In genomic region chr2:64624862-64625261, GRCh38 we compare ENCODE assay signal across 19 cellular contexts. TPM values are rescaled to one million over a fixed set of nuclear protein-coding genes. Genes with fewer than 3 reads are reported as not detected.
DNase-seq lines count a peak whose midpoint lies in the region; ATAC-seq and TF ChIP-seq lines count a peak whose summit lies in the region.
"Had no signal": no experiment of that assay in that cellular context is flagged by ENCODE, and none has a peak within 500 bp of the region (broad histone marks: within the 10 kb centered on the region; RNA-seq: fewer than 3 reads in every experiment).

No MANE protein-coding gene starts in this region.

- no peak overlapping the region for H3K23ac ChIP-seq in mesendoderm (ENCODE audit: low read length)

- no peaks in the 10 kb centered on the region for H3K79me2 ChIP-seq in mesendoderm (ENCODE audit: control insufficient read depth, insufficient read depth, low read length)

- no peak overlapping the region for H3K27ac ChIP-seq in coronary artery
- H3K27ac ChIP-seq in mesendoderm (ENCODE audit: low read depth, low read length), result no peak overlapping the region
- no peak overlapping the region for H3K27ac ChIP-seq in sigmoid colon
- H3K27ac ChIP-seq: 22Rv1, A549, C4-2B had no signal

- H3K9ac ChIP-seq in mesendoderm (ENCODE audit: low read length), result no peak overlapping the region

- H3K79me1 ChIP-seq in mesendoderm (ENCODE audit: low read length), result no peaks in the 10 kb centered on the region

- H2BK5ac ChIP-seq in mesendoderm (ENCODE audit: low read length), result no peak overlapping the region

- H3K4me3 ChIP-seq in coronary artery, result no peak overlapping the region
- H3K4me3 ChIP-seq in mesendoderm (ENCODE audit: low read length), result no peak overlapping the region
- no peak overlapping the region for H3K4me3 ChIP-seq in sigmoid colon
- H3K4me3 ChIP-seq: A549 had no signal

- no peak overlapping the region for H4K8ac ChIP-seq in mesendoderm (ENCODE audit: low read depth, low read length)

- H2AK5ac ChIP-seq in mesendoderm (ENCODE audit: low read length), result no peak overlapping the region

- no peak overlapping the region for H3K27ac Mint-ChIP-seq in activated T-cell treated with anti-CD3 and anti-CD28 coated beads, Interleukin-2, amount 50 U/mL, for 24 hours
- H3K27ac Mint-ChIP-seq: CD4-positive, alpha-beta memory T cell; HFFc6 had no signal

- H3K4me2 ChIP-seq in mesendoderm (ENCODE audit: low read length), result no peak overlapping the region
- H3K4me2 ChIP-seq: A549 had no signal

- H3K4me3 Mint-ChIP-seq in activated T-cell treated with anti-CD3 and anti-CD28 coated beads, Interleukin-2, amount 50 U/mL, for 24 hours, result no peak overlapping the region
- H3K4me3 Mint-ChIP-seq: CD4-positive, alpha-beta memory T cell; HFFc6 had no signal

- peak; percentile 21 for DNase-seq in activated T-cell treated with anti-CD3 and anti-CD28 coated beads, Interleukin-2, amount 50 U/mL, for 24 hours
- no peak for DNase-seq in activated T-cell treated with anti-CD3 and anti-CD28 coated beads, Interleukin-2, amount 50 U/mL, for 48 hours
- DNase-seq in coronary artery (ENCODE audit: low spot score) (peak; percentile 29), mesendoderm (no peak), sigmoid colon (peak; percentile 32), left lobe of liver (ENCODE audit: low spot score) (no peak), superior temporal gyrus (ENCODE audit: extremely low spot score) (no peak)
- DNase-seq: AML-193; CD4-positive, alpha-beta memory T cell; DMS153; DMS79; GDM1; GOT3; HFFc6 had no signal

- no peak overlapping the region for H2BK120ac ChIP-seq in mesendoderm (ENCODE audit: low read depth, low read length)

- H2BK15ac ChIP-seq in mesendoderm (replicated peaks; ENCODE audit: low read depth), result no peak overlapping the region

- no peak overlapping the region for H4K5ac ChIP-seq in mesendoderm (ENCODE audit: low read length)

- H3K4me1 ChIP-seq in mesendoderm (ENCODE audit: control insufficient read depth, low read depth, low read length) (peaks cover 2% of the 10 kb centered on the region), sigmoid colon (peaks cover 0 to 29% (median 25%) of the 10 kb centered on the region in 4 donors)
- H3K4me1 ChIP-seq: A549 had no signal

- H3K9me3 ChIP-seq in sigmoid colon, result no peaks in the 10 kb centered on the region
- H3K9me3 ChIP-seq: A549 had no signal

- TF ChIP-seq CTCF in coronary artery (IDR thresholded peaks at IDR 0.05), result no peak
- TF ChIP-seq CTCF in sigmoid colon (IDR thresholded peaks at IDR 0.05), result no peak

- TF ChIP-seq POLR2A in sigmoid colon (IDR thresholded peaks at IDR 0.05), result no peak

- no peak overlapping the region for H3K18ac ChIP-seq in mesendoderm (ENCODE audit: low read length)

- TF ChIP-seq EP300 in sigmoid colon (IDR thresholded peaks at IDR 0.05), result no peak

- no peaks in the 10 kb centered on the region for H3K36me3 Mint-ChIP-seq in activated T-cell treated with anti-CD3 and anti-CD28 coated beads, Interleukin-2, amount 50 U/mL, for 24 hours (ENCODE audit: low read depth)
- H3K36me3 Mint-ChIP-seq: CD4-positive, alpha-beta memory T cell had no signal

- H3K27me3 ChIP-seq in mesendoderm (ENCODE audit: insufficient read depth, low read length, poor library complexity), result no peaks in the 10 kb centered on the region
- H3K27me3 ChIP-seq in sigmoid colon, result no peaks in the 10 kb centered on the region

- no CpG with 5 or more reads among the region's 6 CpGs for WGBS in mesendoderm (ENCODE audit: extremely low coverage, insufficient coverage, low lambda C conversion rate)
- 87 to 92% methylated on average over 6 of the region's 6 CpGs for WGBS in sigmoid colon, 2 donors

- no peaks in the 10 kb centered on the region for H3K9me3 Mint-ChIP-seq in activated T-cell treated with anti-CD3 and anti-CD28 coated beads, Interleukin-2, amount 50 U/mL, for 24 hours
- H3K9me3 Mint-ChIP-seq: CD4-positive, alpha-beta memory T cell; HFFc6 had no signal

- H3K4me1 Mint-ChIP-seq in activated T-cell treated with anti-CD3 and anti-CD28 coated beads, Interleukin-2, amount 50 U/mL, for 24 hours (ENCODE audit: low read depth), result no peaks in the 10 kb centered on the region
- H3K4me1 Mint-ChIP-seq: CD4-positive, alpha-beta memory T cell had no signal

- ATAC-seq in left lobe of liver (no peak), HG03457 (IDR thresholded peaks at IDR 0.05; ENCODE audit: unreplicated experiment) (no peak)
- ATAC-seq: HCT116 had no signal

- no peaks in the 10 kb centered on the region for H3K36me3 ChIP-seq in mesendoderm (ENCODE audit: control insufficient read depth, insufficient read depth, low read length)
- no peaks in the 10 kb centered on the region for H3K36me3 ChIP-seq in sigmoid colon

- no peak overlapping the region for H3K4ac ChIP-seq in mesendoderm (ENCODE audit: low read depth, low read length)

- H3K56ac ChIP-seq in mesendoderm (ENCODE audit: low read length), result peak overlapping the region; percentile 4

- H3K27me3 Mint-ChIP-seq in activated T-cell treated with anti-CD3 and anti-CD28 coated beads, Interleukin-2, amount 50 U/mL, for 24 hours, result no peaks in the 10 kb centered on the region
- H3K27me3 Mint-ChIP-seq: CD4-positive, alpha-beta memory T cell had no signal

- intact Hi-C loops in sigmoid colon (cut with DNase I), result no loop called here

RNA-seq across cellular contexts. Expression of gene SERTAD2, which starts 28.9 kb away (rescaled TPM):
- 9.4 TPM for polyA plus RNA-seq in mesendoderm (2013, experiment 1 of 2)
- polyA plus RNA-seq in mesendoderm (2013, experiment 2 of 2), result 9.0 TPM
- total RNA-seq in sigmoid colon (10 to 100 TPM in 2 of 4 donors, 1 to 10 TPM in 2; 7.2 to 14.3 (median 10.5) TPM), left lobe of liver (13.8 TPM)
- 10 to 100 TPM in 1 of 3 donors, 1 to 10 TPM in 2; 6.9 to 13.8 (median 8.4) TPM for polyA plus RNA-seq in sigmoid colon

Comparison
In these comparisons a context has a peak if more than half of its experiments do, and no peak if none do; other contexts are left out.
1. DNase-seq: peak in activated T-cell treated with anti-CD3 and anti-CD28 coated beads, Interleukin-2, amount 50 U/mL, for 24 hours (single experiment), coronary artery (single experiment) and sigmoid colon (single experiment); none in activated T-cell treated with anti-CD3 and anti-CD28 coated beads, Interleukin-2, amount 50 U/mL, for 48 hours (0 of 2), mesendoderm (single experiment), left lobe of liver (single experiment) and superior temporal gyrus (single experiment).